24 cellular contexts compared by ENCODE assay signal in genomic region chr15:101051291-101052030, GRCh38.
DNase-seq lines count a peak whose midpoint lies in the region; ATAC-seq and TF ChIP-seq lines count a peak whose summit lies in the region.
"Had no signal": no experiment of that assay in that cellular context is flagged by ENCODE, and none has a peak within 500 bp of the region (broad histone marks: within the 10 kb centered on the region; RNA-seq: fewer than 3 reads in every experiment).

No MANE protein-coding gene starts in this region.

- peaks cover 2% of the 10 kb centered on the region for H3K36me3 Mint-ChIP-seq in neural crest cell (ENCODE audit: low read depth)
- H3K36me3 Mint-ChIP-seq in Caco-2 (ENCODE audit: insufficient read depth, unreplicated experiment): no peaks in the 10 kb centered on the region

- H3K9me3 ChIP-seq in upper lobe of right lung: no peaks in the 10 kb centered on the region
- H3K9me3 ChIP-seq in Caco-2: no peaks in the 10 kb centered on the region
- H3K9me3 ChIP-seq: heart right ventricle, prostate gland had no signal

- H3K4me3 Mint-ChIP-seq in neural crest cell (no peak overlapping the region), Caco-2 (ENCODE audit: unreplicated experiment) (no peak overlapping the region)
- H3K4me3 Mint-ChIP-seq: activated naive CD8-positive, alpha-beta T cell treated with anti-CD3 and anti-CD28 coated beads, Interleukin-2, amount 50 U/mL, for 24 hours; nephron progenitor cell had no signal

- H3K27me3 ChIP-seq in upper lobe of right lung (no peaks in the 10 kb centered on the region), Caco-2 (replicated peaks; ENCODE audit: control insufficient read depth, insufficient read depth, low read length) (no peaks in the 10 kb centered on the region)
- H3K27me3 ChIP-seq: heart right ventricle had no signal

- POLR2A ChIA-PET in Caco-2 (lab: Charles Lee): no interaction called here

- peaks cover 4% of the 10 kb centered on the region for H3K9me3 Mint-ChIP-seq in neural crest cell
- H3K9me3 Mint-ChIP-seq in Caco-2 (ENCODE audit: unreplicated experiment): no peaks in the 10 kb centered on the region
- H3K9me3 Mint-ChIP-seq: activated naive CD8-positive, alpha-beta T cell treated with anti-CD3 and anti-CD28 coated beads, Interleukin-2, amount 50 U/mL, for 24 hours; nephron progenitor cell had no signal

- H3K27ac ChIP-seq in upper lobe of right lung: no peak overlapping the region
- H3K27ac ChIP-seq: heart right ventricle, prostate gland had no signal

- H3K4me3 ChIP-seq in upper lobe of right lung: no peak overlapping the region
- H3K4me3 ChIP-seq in Caco-2 (ENCODE audit: low read depth, low read length): no peak overlapping the region
- H3K4me3 ChIP-seq: heart right ventricle, prostate gland had no signal

- H3K4me1 Mint-ChIP-seq in neural crest cell: peaks cover 35% of the 10 kb centered on the region
- no peaks in the 10 kb centered on the region for H3K4me1 Mint-ChIP-seq in Caco-2 (ENCODE audit: low read depth, unreplicated experiment)
- H3K4me1 Mint-ChIP-seq: activated naive CD8-positive, alpha-beta T cell treated with anti-CD3 and anti-CD28 coated beads, Interleukin-2, amount 50 U/mL, for 24 hours had no signal

- no peak for TF ChIP-seq CTCF in neural crest cell (conservative IDR thresholded peaks at IDR 0.05)
- no peak for TF ChIP-seq CTCF in upper lobe of right lung (IDR thresholded peaks at IDR 0.05)
- no peak for TF ChIP-seq CTCF in Caco-2 (IDR thresholded peaks at IDR 0.05; ENCODE audit: insufficient read depth in 1 of 2, low read depth in 1 of 2, low read length in 1 of 2, severe bottlenecking in 1 of 2, unreplicated experiment in 1 of 2)

- intact Hi-C loops in upper lobe of right lung (cut with DNase I): no loop called here
- intact Hi-C loops in Caco-2 (cut with micrococcal nuclease; ENCODE audit: unreplicated experiment): no loop called here

- ATAC-seq in upper lobe of right lung (no peak), HG02759 (IDR thresholded peaks at IDR 0.05; ENCODE audit: unreplicated experiment) (no peak)
- ATAC-seq: activated naive CD8-positive, alpha-beta T cell treated with anti-CD3 and anti-CD28 coated beads, Interleukin-2, amount 50 U/mL, for 24 hours had no signal

- BruUV-seq in Caco-2 (replicated peaks; lab: Mats Ljungman, UMichigan): no TSS peak

- no peak overlapping the region for H3K27ac Mint-ChIP-seq in neural crest cell (ENCODE audit: unreplicated experiment)
- no peak overlapping the region for H3K27ac Mint-ChIP-seq in Caco-2 (ENCODE audit: unreplicated experiment)
- H3K27ac Mint-ChIP-seq: activated naive CD8-positive, alpha-beta T cell treated with anti-CD3 and anti-CD28 coated beads, Interleukin-2, amount 50 U/mL, for 24 hours; nephron progenitor cell had no signal

- H3K27me3 Mint-ChIP-seq in neural crest cell (ENCODE audit: low read depth) (no peaks in the 10 kb centered on the region), Caco-2 (ENCODE audit: insufficient read depth, unreplicated experiment) (no peaks in the 10 kb centered on the region)
- H3K27me3 Mint-ChIP-seq: activated naive CD8-positive, alpha-beta T cell treated with anti-CD3 and anti-CD28 coated beads, Interleukin-2, amount 50 U/mL, for 24 hours had no signal

- CTCF ChIA-PET in Caco-2 (lab: Charles Lee): no interaction called here

- H3K36me3 ChIP-seq in upper lobe of right lung (peaks cover 61% of the 10 kb centered on the region), Caco-2 (ENCODE audit: control insufficient read depth, insufficient read depth, low read length) (no peaks in the 10 kb centered on the region)

- DNase-seq in activated CD8-positive, alpha-beta memory T cell treated with anti-CD3 and anti-CD28 coated beads for 24 hours: peak; percentile 38
- no peak for DNase-seq in activated CD8-positive, alpha-beta memory T cell treated with anti-CD3 and anti-CD28 coated beads, Interleukin-2, amount 50 U/mL, for 4 hours
- DNase-seq in ecto neural progenitor cell (ENCODE audit: low spot score) (peak; percentile 40), neural crest cell (ENCODE audit: low read depth, low spot score) (peak; percentile 0), upper lobe of right lung (peak; percentile 55), Caco-2 (no peak), NOMO-1 (lab: John Stamatoyannopoulos, UW; ENCODE audit: unreplicated experiment in 2 of 2) (no peak)
- DNase-seq: activated CD4-positive, alpha-beta T cell treated with anti-CD3 and anti-CD28 coated beads, Interleukin-2, amount 50 U/mL, for 4 hours; activated effector memory CD4-positive, alpha-beta T cell treated with anti-CD3 and anti-CD28 coated beads, Interleukin-2, amount 50 U/mL, for 16 hours; activated naive CD8-positive, alpha-beta T cell treated with anti-CD3 and anti-CD28 coated beads, Interleukin-2, amount 50 U/mL, for 24 hours; AML-193; DMS79; effector CD4-positive, alpha-beta T cell; erythroblast; foreskin fibroblast; GF-D8; NCI-H187 treated with DMSO at 0.1 percent for 48 hours; NCI-H69; nephron progenitor cell; RPMI8226; trophoblast cell had no signal

- no peaks in the 10 kb centered on the region for H3K4me1 ChIP-seq in upper lobe of right lung
- no peaks in the 10 kb centered on the region for H3K4me1 ChIP-seq in Caco-2
- H3K4me1 ChIP-seq: prostate gland had no signal

Comparison
In these comparisons a context has a peak if more than half of its experiments do, and no peak if none do; other contexts are left out.
1. DNase-seq: peak in activated CD8-positive, alpha-beta memory T cell treated with anti-CD3 and anti-CD28 coated beads for 24 hours (single experiment), ecto neural progenitor cell (single experiment), neural crest cell (single experiment) and upper lobe of right lung (single experiment); none in activated CD8-positive, alpha-beta memory T cell treated with anti-CD3 and anti-CD28 coated beads, Interleukin-2, amount 50 U/mL, for 4 hours (single experiment), Caco-2 (0 of 2) and NOMO-1 (0 of 2).